Comparison of ENCODE assay signal across 15 cellular contexts in the genomic region with DNA sequence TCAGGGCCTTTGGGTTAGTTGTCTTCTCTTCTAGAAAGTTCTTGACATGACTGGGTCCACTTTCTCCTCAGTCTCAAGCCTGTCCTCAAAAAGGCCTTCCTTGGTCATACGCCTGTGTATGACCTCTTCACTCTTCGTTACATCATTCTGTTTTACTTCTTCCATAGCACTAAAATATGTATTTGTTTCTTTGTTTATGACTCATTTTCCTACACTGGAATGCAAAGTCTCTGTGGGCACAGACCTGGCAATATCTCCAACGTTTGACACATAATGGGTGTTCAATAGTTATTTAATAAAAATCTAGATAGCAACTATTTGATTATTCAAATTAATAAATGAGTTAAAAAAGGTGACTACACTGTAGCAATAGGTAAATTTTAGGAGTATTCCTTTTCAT.
DNase-seq lines count a peak whose midpoint lies in the region; ATAC-seq and TF ChIP-seq lines count a peak whose summit lies in the region.
"Had no signal": no experiment of that assay in that cellular context is flagged by ENCODE, and none has a peak within 500 bp of the region (broad histone marks: within the 10 kb centered on the region; RNA-seq: fewer than 3 reads in every experiment).

No MANE protein-coding gene starts in this region.

- no peak overlapping the region for H2AK9ac ChIP-seq in IMR-90 (replicated peaks; ENCODE audit: low read depth, low read length, poor library complexity)

- no CpG with 5 or more reads among the region's 3 CpGs for WGBS in IMR-90 (ENCODE audit: extremely low coverage in 2 of 2, insufficient read length in 1 of 2), 2 experiments
- WGBS in mammary epithelial cell (ENCODE audit: low coverage, missing lambda C conversion rate) = 59% methylated on average over 3 of the region's 3 CpGs

- no peak overlapping the region for H2BK15ac ChIP-seq in IMR-90 (ENCODE audit: low read depth, low read length)

- H3K9me1 ChIP-seq in IMR-90 (ENCODE audit: insufficient read depth, low read length) = peaks cover 6% of the 10 kb centered on the region

- H2BK5ac ChIP-seq in IMR-90 (ENCODE audit: low read depth, low read length, poor library complexity, severe bottlenecking) = peak overlapping the region; percentile 82

- no TSS peak for BruUV-seq in IMR-90 (replicated peaks; lab: Mats Ljungman, UMichigan)
- no TSS peak for BruUV-seq in mammary epithelial cell (replicated peaks; lab: Mats Ljungman, UMichigan)

- H4K5ac ChIP-seq in IMR-90 (ENCODE audit: low read depth, low read length) = peak overlapping the region; percentile 88; the same call in 1 of the 2 replicates

- H3K4ac ChIP-seq in IMR-90 (ENCODE audit: low read depth, low read length) = peak overlapping the region; percentile 34; the same call in 1 of the 2 replicates

- CTCF ChIA-PET in IMR-90 (lab: Yijun Ruan, JAX) (no interaction called here), mammary epithelial cell (lab: Charles Lee; ENCODE audit: low non-redundant PET) (no interaction called here)

- POLR2A ChIA-PET in IMR-90 (lab: Charles Lee; ENCODE audit: unreplicated experiment) = no interaction called here

- H3K23ac ChIP-seq in IMR-90 (ENCODE audit: low read depth, low read length) = no peak overlapping the region

- no peak overlapping the region for H2BK20ac ChIP-seq in IMR-90 (ENCODE audit: low read depth, low read length)

- in situ Hi-C loops in IMR-90 (cut with MboI; ENCODE audit: low sequenced_read_pairs) = no loop called here
- in situ Hi-C loops in mammary epithelial cell (cut with MboI; ENCODE audit: low sequenced_read_pairs in 2 of 2) = no loop called here

- H2AFZ ChIP-seq in ACC112 (ENCODE audit: low read length, unreplicated experiment) (peak overlapping the region; percentile 12), IMR-90 (replicated peaks; ENCODE audit: low read length, poor library complexity) (no peak overlapping the region), mammary epithelial cell (ENCODE audit: low read depth, low read length) (peak overlapping the region; percentile 9)

- no peak overlapping the region for H2AK5ac ChIP-seq in IMR-90 (ENCODE audit: low read depth, low read length)

- H3K9me3 ChIP-seq in IMR-90 (ENCODE audit: control insufficient read depth, insufficient read depth, low read length) (peaks cover 8% of the 10 kb centered on the region; the same call in 1 of the 2 replicates), mammary epithelial cell (replicated peaks; ENCODE audit: insufficient read depth, low read length) (no peaks in the 10 kb centered on the region)
- H3K9me3 ChIP-seq: HAP-1 had no signal

- TF ChIP-seq POLR2A in IMR-90 (IDR thresholded peaks at IDR 0.05; ENCODE audit: low read depth, low read length) = no peak

- H3K14ac ChIP-seq in IMR-90 (replicated peaks; ENCODE audit: low read depth, low read length) = no peak overlapping the region; the same call in 1 of the 2 replicates

- TF ChIP-seq CTCF in IMR-90 (conservative IDR thresholded peaks at IDR 0.05; ENCODE audit: low read depth, low read length) (no peak), mammary epithelial cell (conservative IDR thresholded peaks at IDR 0.05 in 1 of 2, IDR thresholded peaks at IDR 0.05 in 1 of 2; ENCODE audit: extremely low read depth in 1 of 2, insufficient read depth in 1 of 2, low read depth in 1 of 2, low read length in 2 of 2) (no peak)

- peak overlapping the region; percentile 12; the same call in 1 of the 2 replicates for H4K91ac ChIP-seq in IMR-90 (ENCODE audit: insufficient read depth, low read depth, low read length)

- H2BK120ac ChIP-seq in IMR-90 (ENCODE audit: low read depth, low read length) = no peak overlapping the region; the same call in 1 of the 2 replicates

- H3K18ac ChIP-seq in IMR-90 (ENCODE audit: low read depth, low read length) = peak overlapping the region; percentile 96; the same call in 1 of the 2 replicates

- dilution Hi-C loops in IMR-90 (cut with HindIII; ENCODE audit: low sequenced_read_pairs, unreplicated experiment) (no loop called here), mammary epithelial cell (cut with HindIII; ENCODE audit: low sequenced_read_pairs) (no loop called here)

- no peaks in the 10 kb centered on the region for H3K79me1 ChIP-seq in IMR-90 (ENCODE audit: low read depth in 1 of 2, low read length in 2 of 2)

- H3K4me2 ChIP-seq in IMR-90 (ENCODE audit: low read depth, low read length) (peak overlapping the region; percentile 40; the same call in 1 of the 2 replicates), mammary epithelial cell (ENCODE audit: insufficient read depth, low read depth, low read length) (no peak overlapping the region)

- H3K79me2 ChIP-seq in ACC112 (ENCODE audit: control insufficient read depth, insufficient read depth, low read length, unreplicated experiment) = no peaks in the 10 kb centered on the region
- no peaks in the 10 kb centered on the region for H3K79me2 ChIP-seq in mammary epithelial cell (ENCODE audit: insufficient read depth, low read length)

- H4K8ac ChIP-seq in IMR-90 (ENCODE audit: low read depth in 2 of 2, low read length in 2 of 2) = 0 out of 4 replicates have a peak overlapping the region, but pooled peaks of 1 of the 2 experiments have one; percentile 20

- ATAC-seq in IMR-90 (ENCODE audit: low read depth) (no peak), HG02852 (IDR thresholded peaks at IDR 0.05; ENCODE audit: unreplicated experiment) (no peak)
- ATAC-seq: CD8-positive, alpha-beta T cell; HepG2 had no signal

- no peak overlapping the region for H3K56ac ChIP-seq in IMR-90 (ENCODE audit: extremely low read depth, insufficient read depth, low read length)

- DNase-seq in IMR-90 = no peak
- peak; percentile 34 for DNase-seq in mammary epithelial cell
- DNase-seq in iris pigment epithelial cell (ENCODE audit: low read depth) = peak; percentile 12
- DNase-seq in NCI-H82 treated with DMSO at 0.1 percent for 48 hours (lab: John Stamatoyannopoulos, UW; ENCODE audit: unreplicated experiment) = no peak
- DNase-seq in activated gamma-delta T cell (lab: John Stamatoyannopoulos, UW) = no peak
- DNase-seq: CD8-positive, alpha-beta T cell; COR-L47; DMS153; DMS79 treated with DMSO at 0.1 percent for 48 hours; GDM1; HFFc6 had no signal

- intact Hi-C loops in IMR-90 (cut with micrococcal nuclease) = no loop called here
- intact Hi-C loops in mammary epithelial cell (cut with micrococcal nuclease) = no loop called here

- H3K4me1 ChIP-seq in ACC112 (ENCODE audit: control insufficient read depth, insufficient read depth, low read length, unreplicated experiment) (peaks cover 15% of the 10 kb centered on the region), IMR-90 (ENCODE audit: control insufficient read depth, insufficient read depth, low read length) (peaks cover 13% of the 10 kb centered on the region), mammary epithelial cell (ENCODE audit: insufficient read depth, low read length) (peaks cover 7% of the 10 kb centered on the region)
- H3K4me1 ChIP-seq: HAP-1 had no signal

- H3K27ac ChIP-seq in ACC112 (ENCODE audit: low read depth, low read length) (no peak overlapping the region), IMR-90 (ENCODE audit: insufficient read depth, low read length) (peak overlapping the region; percentile 51; the same call in 1 of the 2 replicates), mammary epithelial cell (ENCODE audit: insufficient read depth, low read depth, low read length) (no peak overlapping the region)

- H3K27me3 ChIP-seq in ACC112 (ENCODE audit: insufficient read depth, low read length) (no peaks in the 10 kb centered on the region), IMR-90 (ENCODE audit: control insufficient read depth, insufficient read depth, low read length) (no peaks in the 10 kb centered on the region), mammary epithelial cell (ENCODE audit: insufficient read depth, low read length) (no peaks in the 10 kb centered on the region)

- no peak overlapping the region for H3K9ac ChIP-seq in IMR-90 (ENCODE audit: low read depth, low read length)
- no peak overlapping the region for H3K9ac ChIP-seq in mammary epithelial cell (ENCODE audit: insufficient read depth, low read length)

- no peaks in the 10 kb centered on the region for H4K20me1 ChIP-seq in IMR-90 (ENCODE audit: insufficient read depth, low read length)
- no peaks in the 10 kb centered on the region for H4K20me1 ChIP-seq in mammary epithelial cell (ENCODE audit: insufficient read depth, low read length)

- H3K36me3 ChIP-seq in ACC112 (ENCODE audit: insufficient read depth, low read length) (no peaks in the 10 kb centered on the region), IMR-90 (ENCODE audit: control insufficient read depth, insufficient read depth, low read length) (no peaks in the 10 kb centered on the region), mammary epithelial cell (ENCODE audit: insufficient read depth, low read length) (no peaks in the 10 kb centered on the region)
- H3K36me3 ChIP-seq: HAP-1 had no signal

- H3K4me3 ChIP-seq in ACC112 (ENCODE audit: low read depth, low read length) (no peak overlapping the region), IMR-90 (ENCODE audit: insufficient read depth, low read depth, low read length) (no peak overlapping the region), mammary epithelial cell (replicated peaks in 1 of 3; ENCODE audit: insufficient read depth in 1 of 3, low read depth in 2 of 3, low read length in 3 of 3) (no peak overlapping the region)
- H3K4me3 ChIP-seq: HAP-1 had no signal

- no peak for TF ChIP-seq RAD21 in IMR-90 (IDR thresholded peaks at IDR 0.05; ENCODE audit: low read length)

TF ChIP-seq in IMR-90, 13 proteins besides CTCF, POLR2A, EP300 and RAD21 (continues in another document):
- no peak for TF ChIP-seq RCOR1 (IDR thresholded peaks at IDR 0.05; ENCODE audit: insufficient replicate concordance, low read length)
- TF ChIP-seq, protein P1, sequence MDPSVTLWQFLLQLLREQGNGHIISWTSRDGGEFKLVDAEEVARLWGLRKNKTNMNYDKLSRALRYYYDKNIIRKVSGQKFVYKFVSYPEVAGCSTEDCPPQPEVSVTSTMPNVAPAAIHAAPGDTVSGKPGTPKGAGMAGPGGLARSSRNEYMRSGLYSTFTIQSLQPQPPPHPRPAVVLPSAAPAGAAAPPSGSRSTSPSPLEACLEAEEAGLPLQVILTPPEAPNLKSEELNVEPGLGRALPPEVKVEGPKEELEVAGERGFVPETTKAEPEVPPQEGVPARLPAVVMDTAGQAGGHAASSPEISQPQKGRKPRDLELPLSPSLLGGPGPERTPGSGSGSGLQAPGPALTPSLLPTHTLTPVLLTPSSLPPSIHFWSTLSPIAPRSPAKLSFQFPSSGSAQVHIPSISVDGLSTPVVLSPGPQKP (IDR thresholded peaks at IDR 0.05; ENCODE audit: borderline replicate concordance, low read depth, low read length) = no peak
- no peak for TF ChIP-seq CEBPB (IDR thresholded peaks at IDR 0.05; ENCODE audit: low read depth, low read length)
- no peak for TF ChIP-seq MXI1 (IDR thresholded peaks at IDR 0.05; ENCODE audit: borderline replicate concordance, low read depth, low read length)
- TF ChIP-seq RFX5 (IDR thresholded peaks at IDR 0.05; ENCODE audit: low read depth, low read length) = no peak
- no peak for TF ChIP-seq NFE2L2 (IDR thresholded peaks at IDR 0.05; ENCODE audit: low read depth, low read length)
- TF ChIP-seq MAFK (IDR thresholded peaks at IDR 0.05; ENCODE audit: low read depth, low read length) = no peak
- TF ChIP-seq SMC3 (IDR thresholded peaks at IDR 0.05; ENCODE audit: low read depth, low read length) = no peak
- TF ChIP-seq CHD1 (IDR thresholded peaks at IDR 0.05; ENCODE audit: low read depth, low read length) = no peak

Comparison
In these comparisons a context has a peak if more than half of its experiments do, and no peak if none do; other contexts are left out.
1. DNase-seq: peak in mammary epithelial cell (single experiment) and iris pigment epithelial cell (single experiment); none in IMR-90 (single experiment), NCI-H82 treated with DMSO at 0.1 percent for 48 hours (single experiment) and activated gamma-delta T cell (single experiment).